8 cellular contexts compared by ENCODE assay signal in genomic region chr19:55646889-55647731, GRCh38.
A peak's percentile ranks its signal among the peaks of the same experiment; 100 is the strongest.
DNase-seq lines count a peak whose midpoint lies in the region; ATAC-seq, FAIRE-seq and TF ChIP-seq lines count a peak whose summit lies in the region.

No MANE protein-coding gene starts in this region.

- peak; percentile 9 for TF ChIP-seq CTCF in D721Med (IDR thresholded peaks at IDR 0.05; ENCODE audit: insufficient read depth, missing control alignments)
- TF ChIP-seq CTCF in Loucy (conservative IDR thresholded peaks at IDR 0.05; ENCODE audit: low read length): no peak
- TF ChIP-seq CTCF in coronary artery (IDR thresholded peaks at IDR 0.05): no peak

- H3F3A ChIP-seq in Loucy (ENCODE audit: low read depth): no peaks in the 10 kb centered on the region

- H3K36me3 ChIP-seq in Loucy (ENCODE audit: insufficient read depth, low read length): no peaks in the 10 kb centered on the region; the same call in 1 of the 2 replicates
- peaks cover 21% of the 10 kb centered on the region for H3K36me3 ChIP-seq in neuron (ENCODE audit: insufficient read depth, low read length)

- H3K9me3 ChIP-seq in Loucy (ENCODE audit: insufficient read depth, low read depth, low read length) (no peaks in the 10 kb centered on the region), neuron (ENCODE audit: low read length) (no peaks in the 10 kb centered on the region)

- H3K27me3 ChIP-seq in Loucy (ENCODE audit: insufficient read depth, low read length, poor library complexity, severe bottlenecking): no peaks in the 10 kb centered on the region
- H3K27me3 ChIP-seq in neuron (ENCODE audit: insufficient read depth, low read length): no peaks in the 10 kb centered on the region

- no peaks in the 10 kb centered on the region for H3K9me2 ChIP-seq in Loucy (replicated peaks; ENCODE audit: low read depth, low read length)

- H3K4me3 ChIP-seq in Loucy (ENCODE audit: low read length, poor library complexity, severe bottlenecking): peak overlapping the region; percentile 75
- H3K4me3 ChIP-seq in coronary artery: peak overlapping the region; percentile 99
- peak overlapping the region; percentile 67 for H3K4me3 ChIP-seq in neuron (ENCODE audit: low read length)

- peak overlapping the region; percentile 99 for H3K4me2 ChIP-seq in Loucy (ENCODE audit: low read depth, low read length, poor library complexity, severe bottlenecking)

- ATAC-seq in HG02852 (IDR thresholded peaks at IDR 0.05; ENCODE audit: unreplicated experiment): no peak

- peaks cover 4% of the 10 kb centered on the region for H4K20me1 ChIP-seq in Loucy (ENCODE audit: insufficient read depth, low read length, poor library complexity, severe bottlenecking)

- DNase-seq in D721Med (ENCODE audit: insufficient read length, low spot score) (no peak), coronary artery (ENCODE audit: low spot score) (no peak), foreskin melanocyte (no peak), NCI-H187 (lab: John Stamatoyannopoulos, UW) (no peak), superior temporal gyrus (ENCODE audit: extremely low spot score) (no peak)

- peak overlapping the region; percentile 87 for H3K9ac ChIP-seq in Loucy (ENCODE audit: low read depth, low read length, poor library complexity, severe bottlenecking)

- FAIRE-seq in D721Med (lab: Jason Lieb, UNC): no peak

- H2AFZ ChIP-seq in Loucy (ENCODE audit: low read length) (peak overlapping the region; percentile 76; the same call in 1 of the 2 replicates), neuron (ENCODE audit: low read depth, low read length) (no peak overlapping the region)

- peak overlapping the region; percentile 84 to 93 for H3K27ac ChIP-seq in coronary artery

- H3K79me2 ChIP-seq in Loucy (ENCODE audit: insufficient read depth, low read length): peaks cover 56% of the 10 kb centered on the region

- H3K4me1 ChIP-seq in Loucy (ENCODE audit: insufficient read depth, low read length, poor library complexity, severe bottlenecking): peaks cover 21% of the 10 kb centered on the region
- H3K4me1 ChIP-seq in neuron (ENCODE audit: insufficient read depth, low read length): peaks cover 40% of the 10 kb centered on the region
